ENCODE assay signal across 14 cellular contexts in the genomic region with DNA sequence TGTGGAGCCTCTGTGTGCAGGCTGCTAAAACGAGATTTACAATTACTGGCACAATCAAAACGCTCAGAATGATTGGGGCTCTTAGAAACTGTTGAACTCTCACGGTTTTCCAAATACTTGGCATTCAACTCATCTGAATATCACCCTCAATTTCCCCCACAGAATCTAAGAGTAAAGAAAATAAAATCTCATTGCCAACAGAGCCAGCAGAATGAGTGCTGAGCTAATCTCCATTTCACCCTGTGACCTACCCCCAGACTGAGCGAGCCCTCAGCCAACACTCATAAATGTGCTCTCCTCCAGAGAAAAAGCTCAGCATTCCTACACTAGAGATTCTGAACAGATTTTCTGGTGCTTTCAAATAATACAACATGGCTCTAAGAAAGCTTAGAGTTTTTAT.
"Had no signal": no experiment of that assay in that cellular context is flagged by ENCODE, and none has a peak within 500 bp of the region (broad histone marks: within the 10 kb centered on the region; RNA-seq: fewer than 3 reads in every experiment).

No MANE protein-coding gene starts in this region.

- ATAC-seq: activated CD8-positive, alpha-beta T cell treated with anti-CD3 and anti-CD28 coated beads, Interleukin-2, amount 10 ng/mL, durations not matched to agents 7 days and 5 days; psoas muscle; T-cell had no signal

- H3K36me3 ChIP-seq: esophagus squamous epithelium, heart right ventricle, WERI-Rb-1 had no signal

- H3K27ac Mint-ChIP-seq: activated CD8-positive, alpha-beta T cell treated with anti-CD3 and anti-CD28 coated beads, Interleukin-2, amount 10 ng/mL, durations not matched to agents 7 days and 5 days; activated T-helper 1 cell treated with anti-CD3 and anti-CD28 coated beads, Interleukin-12 subunit alpha, Interleukin-12 subunit beta, Interleukin-2, Interleukin-4 antibody, amounts not matched to agents 30 ng/mL and 10 ng/mL and 1 ng/mL, durations not matched to agents 14 hours and 24 hours and 36 hours; stimulated activated naive CD8-positive, alpha-beta T cell treated with anti-CD3 and anti-CD28 coated beads, Interleukin-15, Interleukin-2, amounts not matched to agents 100 ng/mL and 50 ng/mL, for 24 hours; T-cell had no signal

- H3K4me1 Mint-ChIP-seq: T-cell had no signal

- H3K9me3 ChIP-seq: esophagus squamous epithelium, psoas muscle had no signal

- H3K27ac ChIP-seq: esophagus squamous epithelium, heart right ventricle, psoas muscle, WERI-Rb-1 had no signal

- H3K4me3 ChIP-seq: esophagus squamous epithelium, heart right ventricle, psoas muscle had no signal

- H3K9me3 Mint-ChIP-seq: activated T-helper 1 cell treated with anti-CD3 and anti-CD28 coated beads, Interleukin-12 subunit alpha, Interleukin-12 subunit beta, Interleukin-2, Interleukin-4 antibody, amounts not matched to agents 30 ng/mL and 10 ng/mL and 1 ng/mL, durations not matched to agents 14 hours and 24 hours and 36 hours had no signal

- H3K4me3 Mint-ChIP-seq: activated CD8-positive, alpha-beta T cell treated with anti-CD3 and anti-CD28 coated beads, Interleukin-2, amount 10 ng/mL, durations not matched to agents 7 days and 5 days; activated T-helper 1 cell treated with anti-CD3 and anti-CD28 coated beads, Interleukin-12 subunit alpha, Interleukin-12 subunit beta, Interleukin-2, Interleukin-4 antibody, amounts not matched to agents 30 ng/mL and 10 ng/mL and 1 ng/mL, durations not matched to agents 14 hours and 24 hours and 36 hours; stimulated activated naive CD8-positive, alpha-beta T cell treated with anti-CD3 and anti-CD28 coated beads, Interleukin-15, Interleukin-2, amounts not matched to agents 100 ng/mL and 50 ng/mL, for 24 hours; T-cell had no signal

- DNase-seq: activated CD4-positive, alpha-beta T cell treated with anti-CD3 and anti-CD28 coated beads for 48 hours; activated CD8-positive, alpha-beta T cell treated with anti-CD3 and anti-CD28 coated beads, Interleukin-2, amount 10 ng/mL, durations not matched to agents 7 days and 5 days; activated naive CD4-positive, alpha-beta T cell; esophagus squamous epithelium; heart right ventricle; midbrain; nucleus accumbens; psoas muscle; stimulated activated CD4-positive, alpha-beta T cell treated with anti-CD3 and anti-CD28 coated beads, Interleukin-15, amount 100 ng/mL, for 24 hours; stimulated activated CD4-positive, alpha-beta T cell treated with anti-CD3 and anti-CD28 coated beads, Interleukin-4, amount 100 ng/mL, for 24 hours; T-cell; WERI-Rb-1 had no signal

- H3K4me1 ChIP-seq: esophagus squamous epithelium, heart right ventricle, psoas muscle had no signal
